In the genomic region with DNA sequence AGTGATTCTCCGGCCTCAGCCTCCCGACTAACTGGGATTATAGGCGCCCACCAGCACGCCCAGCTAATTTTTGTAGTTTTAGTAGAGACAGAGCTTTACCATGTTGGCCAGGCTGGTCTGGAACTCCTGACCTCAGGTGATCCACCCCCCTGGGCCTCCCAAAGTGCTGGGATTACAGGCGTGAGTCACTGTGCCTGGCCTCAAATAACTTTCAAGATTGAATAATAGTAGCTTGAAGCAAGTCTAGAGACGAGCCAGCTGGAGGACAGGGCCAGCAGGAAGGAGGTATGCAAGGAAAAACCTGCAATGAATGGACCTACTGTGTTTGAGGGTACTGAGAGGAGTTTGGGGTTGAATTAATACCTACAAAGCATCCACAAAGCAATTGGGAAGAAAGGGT, we compare ENCODE assay signal across 24 cellular contexts.
"Had no signal": no experiment of that assay in that cellular context is flagged by ENCODE, and none has a peak within 500 bp of the region (broad histone marks: within the 10 kb centered on the region; RNA-seq: fewer than 3 reads in every experiment).

No MANE protein-coding gene starts in this region.

- H3K27ac ChIP-seq: dorsolateral prefrontal cortex, gastrocnemius medialis, heart right ventricle, prostate gland, right atrium auricular region, suprapubic skin, transverse colon had no signal

- H3K36me3 Mint-ChIP-seq: memory B cell, naive B cell had no signal

- H3K9ac ChIP-seq: neural progenitor cell had no signal

- H3K27me3 Mint-ChIP-seq: activated naive CD8-positive, alpha-beta T cell; stimulated activated naive CD8-positive, alpha-beta T cell treated with anti-CD3 and anti-CD28 coated beads, Interleukin-15, amount 100 ng/mL, for 72 hours had no signal

- H3K4me3 ChIP-seq: dorsolateral prefrontal cortex, gastrocnemius medialis, heart right ventricle, mucosa of descending colon, neural progenitor cell, prostate gland, right atrium auricular region, suprapubic skin, transverse colon had no signal

- H3K4me1 ChIP-seq: gastrocnemius medialis, prostate gland, right atrium auricular region, suprapubic skin, transverse colon had no signal

- H3K27ac Mint-ChIP-seq: activated naive CD8-positive, alpha-beta T cell; activated T-helper 1 cell treated with anti-CD3 and anti-CD28 coated beads, Interleukin-12 subunit alpha, Interleukin-12 subunit beta, Interleukin-2, Interleukin-4 antibody, amounts not matched to agents 30 ng/mL and 10 ng/mL and 1 ng/mL, durations not matched to agents 14 hours and 24 hours and 36 hours; endodermal cell; memory B cell; neural progenitor cell; T-helper 1 cell treated with Interleukin-12 subunit alpha and Interleukin-12 subunit beta and Interleukin-4 antibody, amounts not matched to agents 30 μg/mL and 1 μg/mL, for 36 hours had no signal

- H3K4me2 ChIP-seq: neural progenitor cell had no signal

- H3K27me3 ChIP-seq: dorsolateral prefrontal cortex, gastrocnemius medialis, heart right ventricle, neural progenitor cell, right atrium auricular region, suprapubic skin, transverse colon had no signal

- H3K9me3 ChIP-seq: gastrocnemius medialis, mucosa of descending colon, prostate gland, right atrium auricular region, suprapubic skin, transverse colon had no signal

- DNase-seq: activated CD4-positive, alpha-beta T cell treated with anti-CD3 and anti-CD28 coated beads, Interleukin-2, amount 50 U/mL, for 4 hours; activated gamma-delta T cell treated with Interleukin-2 at 50 U/mL for 16 hours; activated T-cell treated with anti-CD3 and anti-CD28 coated beads for 4 hours; amniotic stem cell; caudate nucleus; dorsolateral prefrontal cortex; endodermal cell; gastrocnemius medialis; heart right ventricle; kidney glomerular epithelial cell; left ventricle myocardium superior; mucosa of descending colon; naive B cell; stimulated activated CD4-positive, alpha-beta T cell treated with anti-CD3 and anti-CD28 coated beads, Interleukin-2, amount 100 ng/mL, for 24 hours; stimulated activated naive CD8-positive, alpha-beta T cell treated with anti-CD3 and anti-CD28 coated beads, Interleukin-15, amount 100 ng/mL, for 72 hours; transverse colon had no signal

- ATAC-seq: gastrocnemius medialis; heart right ventricle; left ventricle myocardium superior; mucosa of descending colon; stimulated activated naive CD8-positive, alpha-beta T cell treated with anti-CD3 and anti-CD28 coated beads, Interleukin-15, amount 100 ng/mL, for 72 hours had no signal

- H3K36me3 ChIP-seq: gastrocnemius medialis, neural progenitor cell, prostate gland, right atrium auricular region, suprapubic skin, transverse colon had no signal

- H3K4me3 Mint-ChIP-seq: activated naive CD8-positive, alpha-beta T cell; activated T-helper 1 cell treated with anti-CD3 and anti-CD28 coated beads, Interleukin-12 subunit alpha, Interleukin-12 subunit beta, Interleukin-2, Interleukin-4 antibody, amounts not matched to agents 30 ng/mL and 10 ng/mL and 1 ng/mL, durations not matched to agents 14 hours and 24 hours and 36 hours; endodermal cell; memory B cell; naive B cell; neural progenitor cell; stimulated activated naive CD8-positive, alpha-beta T cell treated with anti-CD3 and anti-CD28 coated beads, Interleukin-15, amount 100 ng/mL, for 72 hours; T-helper 1 cell treated with Interleukin-12 subunit alpha and Interleukin-12 subunit beta and Interleukin-4 antibody, amounts not matched to agents 30 μg/mL and 1 μg/mL, for 36 hours had no signal

- H2AFZ ChIP-seq: neural progenitor cell had no signal
